7 cellular contexts compared by ENCODE assay signal in the genomic region with DNA sequence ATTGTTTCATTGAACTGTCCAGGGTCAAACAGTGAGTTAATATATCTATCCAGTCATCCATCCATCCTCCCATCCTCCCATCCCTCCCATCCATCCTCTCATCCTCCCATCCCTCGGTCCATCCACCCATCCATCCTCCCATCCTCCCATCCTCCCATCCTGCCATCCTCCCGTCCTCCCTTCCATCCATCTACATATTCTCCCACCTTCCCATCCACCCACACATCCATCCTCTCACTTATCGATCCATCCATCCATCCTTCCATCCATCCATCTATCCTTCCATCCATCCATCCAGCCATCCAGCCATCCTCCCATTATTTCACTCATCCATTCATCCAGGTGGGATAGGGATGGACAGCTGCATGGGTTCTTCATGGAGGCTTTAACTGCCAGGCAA. TPM values are rescaled to one million over a fixed set of nuclear protein-coding genes. Genes with fewer than 3 reads are reported as not detected.
"Had no signal": no experiment of that assay in that cellular context is flagged by ENCODE, and none has a peak within 500 bp of the region (broad histone marks: within the 10 kb centered on the region; RNA-seq: fewer than 3 reads in every experiment).

No MANE protein-coding gene starts in this region.

- H3K4me3 ChIP-seq: K562 had no signal

- H3K27ac Mint-ChIP-seq: IgD-negative memory B cell had no signal

- H3K27ac ChIP-seq: HL-60 had no signal

- DNase-seq: IMR-90, KBM-7 had no signal

- H3K4me3 Mint-ChIP-seq: IgD-negative memory B cell had no signal

RNA-seq across cellular contexts. Expression of gene PSAPL1, which starts 35.4 kb away (rescaled TPM):
- total RNA-seq: HT-29, HT1080, IMR-90, K562 had no signal
